13 cellular contexts compared by ENCODE assay signal in the genomic region with DNA sequence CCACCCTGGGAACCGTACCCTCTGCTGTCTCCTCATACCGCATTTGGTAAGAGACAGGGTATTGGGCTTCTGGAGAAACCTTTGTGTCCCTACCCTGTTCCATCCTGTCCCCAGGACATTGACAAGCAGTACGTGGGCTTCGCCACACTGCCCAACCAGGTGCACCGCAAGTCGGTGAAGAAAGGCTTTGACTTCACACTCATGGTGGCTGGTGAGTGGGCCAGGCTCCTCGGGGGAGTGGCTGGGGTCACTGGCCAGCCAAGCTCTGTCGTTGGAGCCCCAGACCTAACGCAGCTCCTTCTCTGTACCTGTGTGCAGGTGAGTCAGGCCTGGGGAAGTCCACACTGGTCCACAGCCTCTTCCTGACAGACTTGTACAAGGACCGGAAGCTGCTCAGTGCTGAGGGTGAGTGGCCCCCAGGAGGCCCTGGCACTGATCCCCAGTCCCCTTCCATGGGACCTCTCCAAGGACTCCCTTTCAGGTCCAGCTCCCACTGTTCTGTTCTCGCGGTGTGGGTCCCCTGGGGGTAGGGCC. TPM values are rescaled to one million over a fixed set of nuclear protein-coding genes. Genes with fewer than 3 reads are reported as not detected.
DNase-seq lines count a peak whose midpoint lies in the region; ATAC-seq, FAIRE-seq and TF ChIP-seq lines count a peak whose summit lies in the region.
"Had no signal": no experiment of that assay in that cellular context is flagged by ENCODE, and none has a peak within 500 bp of the region (broad histone marks: within the 10 kb centered on the region; RNA-seq: fewer than 3 reads in every experiment).

No MANE protein-coding gene starts in this region.

- H3K9me3 ChIP-seq in aorta (ENCODE audit: control insufficient read depth, low read length) = no peaks in the 10 kb centered on the region
- H3K9me3 ChIP-seq in mesenchymal stem cell (ENCODE audit: control insufficient read depth, low read length) = no peaks in the 10 kb centered on the region

- no peak for TF ChIP-seq CTCF in AG10803 (conservative IDR thresholded peaks at IDR 0.05; ENCODE audit: low read length)
- TF ChIP-seq CTCF in bronchial epithelial cell (IDR thresholded peaks at IDR 0.05; ENCODE audit: insufficient read depth, low read length, severe bottlenecking) = no peak
- TF ChIP-seq CTCF in nephron progenitor cell (IDR thresholded peaks at IDR 0.05) = no peak

- H4K91ac ChIP-seq in mesenchymal stem cell (ENCODE audit: low read length) = no peak overlapping the region

- no peak overlapping the region for H2AK5ac ChIP-seq in mesenchymal stem cell (ENCODE audit: low read length, severe bottlenecking)

- no peak overlapping the region for H2AFZ ChIP-seq in mesenchymal stem cell (ENCODE audit: low read depth, low read length)

- H3K27me3 Mint-ChIP-seq in nephron progenitor cell (ENCODE audit: low read depth, poor library complexity) = peaks cover 78% of the 10 kb centered on the region

- H3K4me3 ChIP-seq in AG10803 (ENCODE audit: low read length) (peak overlapping the region; percentile 70), H7 (ENCODE audit: insufficient read depth, low read depth, low read length) (no peak overlapping the region), bronchial epithelial cell (ENCODE audit: low read depth, low read length) (no peak overlapping the region), aorta (ENCODE audit: low read length in 2 of 2) (peak overlapping the region in 1 of 2 donors; percentile 45), mesenchymal stem cell (ENCODE audit: insufficient read depth in 1 of 2, low read depth in 1 of 2, low read length in 2 of 2) (peak overlapping the region in 1 of 2 experiments; percentile 78)

- H3K27me3 ChIP-seq in H7 (ENCODE audit: control insufficient read depth, insufficient read depth, low read length) = peaks cover 73% of the 10 kb centered on the region
- H3K27me3 ChIP-seq in bronchial epithelial cell (ENCODE audit: control insufficient read depth, insufficient read depth, low read length) = peaks cover 2% of the 10 kb centered on the region
- H3K27me3 ChIP-seq in aorta (ENCODE audit: control insufficient read depth in 1 of 2, insufficient read depth in 2 of 2, low read length in 1 of 2) = no peaks in the 10 kb centered on the region
- peaks cover 9 to 54% of the 10 kb centered on the region in 2 experiments for H3K27me3 ChIP-seq in mesenchymal stem cell (ENCODE audit: control insufficient read depth in 1 of 2, insufficient read depth in 1 of 2, low read length in 2 of 2)

- 42 to 47% methylated on average over 12 of the region's 12 CpGs for WGBS in aorta, 2 donors
- 85% methylated on average over 12 of the region's 12 CpGs for WGBS in mesenchymal stem cell

- H3K36me3 ChIP-seq in H7 (replicated peaks; ENCODE audit: control insufficient read depth, insufficient read depth, low read length) (no peaks in the 10 kb centered on the region), bronchial epithelial cell (ENCODE audit: control insufficient read depth, insufficient read depth, low read length) (no peaks in the 10 kb centered on the region), aorta (ENCODE audit: control insufficient read depth in 1 of 2, insufficient read depth in 2 of 2, low read length in 1 of 2) (no peaks in the 10 kb centered on the region), mesenchymal stem cell (ENCODE audit: control insufficient read depth in 1 of 2, insufficient read depth in 2 of 2, low read depth in 1 of 2, low read length in 2 of 2) (peaks cover 0 to 28% of the 10 kb centered on the region in 2 experiments)

- no peak for ATAC-seq in aorta (ENCODE audit: low FRiP score)
- no peak for ATAC-seq in GM21390 (IDR thresholded peaks at IDR 0.05; ENCODE audit: unreplicated experiment)

- H2BK15ac ChIP-seq in mesenchymal stem cell (ENCODE audit: low read depth, poor library complexity, severe bottlenecking) = no peak overlapping the region

- H2BK12ac ChIP-seq in mesenchymal stem cell (ENCODE audit: low read length in 2 of 2) = no peak overlapping the region

- peaks cover 27% of the 10 kb centered on the region for H3K4me1 Mint-ChIP-seq in nephron progenitor cell

- no peak overlapping the region for H3K18ac ChIP-seq in mesenchymal stem cell (ENCODE audit: low read depth in 1 of 2, low read length in 2 of 2)

- no peak overlapping the region for H3K9ac ChIP-seq in mesenchymal stem cell (ENCODE audit: low read length)

- H3K14ac ChIP-seq in mesenchymal stem cell (ENCODE audit: low read length in 2 of 2) = no peak overlapping the region

- no peak overlapping the region for H3K4me2 ChIP-seq in mesenchymal stem cell (ENCODE audit: low read length, poor library complexity, severe bottlenecking)

- FAIRE-seq in bronchial epithelial cell (lab: Jason Lieb, UNC) = peak; percentile 55
- FAIRE-seq: endothelial cell of umbilical vein, kidney had no signal

- H3K27ac ChIP-seq in aorta (ENCODE audit: low read depth in 1 of 2, low read length in 2 of 2) = no peak overlapping the region
- H3K27ac ChIP-seq in mesenchymal stem cell (ENCODE audit: low read length, poor library complexity, severe bottlenecking) = no peak overlapping the region

- H3K27ac Mint-ChIP-seq in nephron progenitor cell = no peak overlapping the region

- no peak overlapping the region for H2BK120ac ChIP-seq in mesenchymal stem cell (ENCODE audit: low read depth, low read length)

- H3K4me3 Mint-ChIP-seq in nephron progenitor cell = peak overlapping the region; percentile 76

- no peak for DNase-seq in AG10803 (ENCODE audit: low read depth)
- peak; percentile 63 for DNase-seq in H7
- DNase-seq in bronchial epithelial cell (ENCODE audit: low read depth) = no peak
- DNase-seq in nephron progenitor cell = peak; percentile 9
- no peak for DNase-seq in aorta
- no peak for DNase-seq in mesenchymal stem cell
- no peak for DNase-seq in GM03348 (ENCODE audit: low spot score)
- DNase-seq: DND-41, kidney, MM.1S, NCI-H748 treated with DMSO at 0.1 percent for 48 hours had no signal

- H3K4ac ChIP-seq in mesenchymal stem cell (ENCODE audit: low read depth in 1 of 2, low read length in 2 of 2) = no peak overlapping the region

- H3K79me1 ChIP-seq in mesenchymal stem cell (replicated peaks; ENCODE audit: low read length, poor library complexity, severe bottlenecking) = peaks cover 4% of the 10 kb centered on the region

- intact Hi-C loops in aorta (cut with DNase I) = loop anchor here in 1 of 2 donors (10.0 kb wide), 1 partner anchor 245 kb away; a partner anchor contains a TSS

- H3K36me3 Mint-ChIP-seq in nephron progenitor cell (ENCODE audit: low read depth) = peaks cover 13% of the 10 kb centered on the region

- no peak overlapping the region for H2BK5ac ChIP-seq in mesenchymal stem cell (ENCODE audit: low read depth, low read length, poor library complexity, severe bottlenecking)

- H3K9me3 Mint-ChIP-seq in nephron progenitor cell = peaks cover 11% of the 10 kb centered on the region

- no peak overlapping the region for H4K8ac ChIP-seq in mesenchymal stem cell (ENCODE audit: low read length)

- no peak overlapping the region for H3K23ac ChIP-seq in mesenchymal stem cell (ENCODE audit: low read length in 2 of 2)

- H3K4me1 ChIP-seq in aorta (ENCODE audit: control insufficient read depth in 1 of 2, insufficient read depth in 2 of 2, low read length in 2 of 2) (no peaks in the 10 kb centered on the region), mesenchymal stem cell (ENCODE audit: control insufficient read depth, insufficient read depth, low read depth, low read length) (peaks cover 51% of the 10 kb centered on the region)

RNA-seq across cellular contexts. Expression of a gene that starts 3.8 kb away (rescaled TPM):
- 3.7 and 7.3 TPM in 2 replicates for total RNA-seq in H7 (2014; rRNA removed; shearing (Covaris generic))
- total RNA-seq in bronchial epithelial cell = 0.90 TPM in 1 of 2 replicates, not detected in the other
- 1 to 10 TPM in 1 of 2 donors, not detected in 1; 3.6 TPM for total RNA-seq in aorta
- 10 to 100 TPM in 1 of 2 donors, 1 to 10 TPM in 1; 8.1 to 29.7 TPM for polyA plus RNA-seq in aorta
- 1.0 TPM for polyA plus RNA-seq in mesenchymal stem cell (2013, experiment 1 of 2)
- 1.2 TPM for polyA plus RNA-seq in mesenchymal stem cell (2013, experiment 2 of 2)

RNA-seq across cellular contexts. Expression of a gene that starts 5.3 kb away (rescaled TPM):
- 28.4 and 36.0 TPM in 2 replicates for total RNA-seq in H7 (2014; rRNA removed; shearing (Covaris generic))
- total RNA-seq in bronchial epithelial cell = 5.8 and 18.3 TPM in 2 replicates
- total RNA-seq in aorta = 10 to 100 TPM; 32.5 to 41.5 TPM
- 10 to 100 TPM; 26.9 to 63.3 TPM for polyA plus RNA-seq in aorta
- polyA plus RNA-seq in mesenchymal stem cell (2013, experiment 1 of 2) = 5.7 TPM
- polyA plus RNA-seq in mesenchymal stem cell (2013, experiment 2 of 2) = 6.2 TPM

RNA-seq across cellular contexts. Expression of a gene that starts 41.0 kb away (rescaled TPM):
- total RNA-seq in H7 (2014; rRNA removed; shearing (Covaris generic)) = 6.2 and 6.7 TPM in 2 replicates
- 5.4 and 12.9 TPM in 2 replicates for total RNA-seq in bronchial epithelial cell
- 1 to 10 TPM; 2.3 to 5.6 TPM for total RNA-seq in aorta
- polyA plus RNA-seq in aorta = 1 to 10 TPM; 1.1 to 7.8 TPM
- 2.4 TPM for polyA plus RNA-seq in mesenchymal stem cell (2013, experiment 1 of 2)
- polyA plus RNA-seq in mesenchymal stem cell (2013, experiment 2 of 2) = 2.5 TPM

Comparison
In these comparisons a context has a peak if more than half of its experiments do, and no peak if none do; other contexts are left out.
1. DNase-seq: peak in H7 (single experiment) and nephron progenitor cell (single experiment); none in AG10803 (single experiment), bronchial epithelial cell (single experiment), aorta (0 of 2), mesenchymal stem cell (single experiment) and GM03348 (single experiment).